12 cellular contexts compared by ENCODE assay signal in genomic region chr1:167429612-167430011, GRCh38.
DNase-seq lines count a peak whose midpoint lies in the region; ATAC-seq lines count a peak whose summit lies in the region.
"Had no signal": no experiment of that assay in that cellular context is flagged by ENCODE, and none has a peak within 500 bp of the region (broad histone marks: within the 10 kb centered on the region; RNA-seq: fewer than 3 reads in every experiment).

No MANE protein-coding gene starts in this region.

- no peaks in the 10 kb centered on the region for H4K20me1 ChIP-seq in GM23248 (ENCODE audit: insufficient read depth)

- H3K9me3 ChIP-seq in naive thymus-derived CD4-positive, alpha-beta T cell (ENCODE audit: control insufficient read depth in 2 of 3, low read length in 3 of 3) = no peaks in the 10 kb centered on the region
- H3K9me3 ChIP-seq in GM23248 (ENCODE audit: low read depth) = no peaks in the 10 kb centered on the region

- ATAC-seq in GM18873 (IDR thresholded peaks at IDR 0.05; ENCODE audit: low FRiP score, unreplicated experiment) (peak; percentile 52), GM21381 (IDR thresholded peaks at IDR 0.05; ENCODE audit: unreplicated experiment) (peak; percentile 46), HG03378 (IDR thresholded peaks at IDR 0.05; ENCODE audit: unreplicated experiment) (peak; percentile 48), HG02840 (IDR thresholded peaks at IDR 0.05; ENCODE audit: low FRiP score, unreplicated experiment) (no peak)
- no peak for ATAC-seq in naive thymus-derived CD4-positive, alpha-beta T cell

- H3K9me2 ChIP-seq in GM23248 (ENCODE audit: insufficient read depth) = no peaks in the 10 kb centered on the region

- peaks cover 0 to 52% (median 4%) of the 10 kb centered on the region in 3 experiments for H3K36me3 ChIP-seq in naive thymus-derived CD4-positive, alpha-beta T cell (ENCODE audit: control insufficient read depth in 2 of 3, insufficient read depth in 3 of 3, low read length in 3 of 3)
- H3K36me3 ChIP-seq in GM23248 (ENCODE audit: low read depth) = no peaks in the 10 kb centered on the region
- H3K36me3 ChIP-seq: brain microvascular endothelial cell had no signal

- intact Hi-C loops in naive thymus-derived CD4-positive, alpha-beta T cell (cut with micrococcal nuclease) = loop anchor here in 1 of 2 donors (2.0 kb wide), 1 partner anchor 13 kb away; no protein-coding TSS in a partner anchor

- H2AFZ ChIP-seq in GM23248 = no peak overlapping the region

- in situ Hi-C loops in GM23248 (cut with MboI) = no loop called here

- H3K4me2 ChIP-seq in GM23248 (ENCODE audit: unreplicated experiment) = no peak overlapping the region

- H3K4me3 Mint-ChIP-seq in naive thymus-derived CD4-positive, alpha-beta T cell = peak overlapping the region in 2 of 10 donors; percentile 25 to 71
- H3K4me3 Mint-ChIP-seq: mesothelial cell of epicardium; T-helper 1 cell treated with Interleukin-12 subunit alpha and Interleukin-12 subunit beta and Interleukin-4 antibody, amounts not matched to agents 30 μg/mL and 1 μg/mL, for 36 hours had no signal

- DNase-seq in naive thymus-derived CD4-positive, alpha-beta T cell = no peak
- no peak for DNase-seq in NCI-H82 (lab: John Stamatoyannopoulos, UW)
- DNase-seq in GM23248 = no peak
- DNase-seq: brain microvascular endothelial cell, Calu3, NCI-H1417 treated with DMSO at 0.1 percent for 48 hours had no signal

- H3F3A ChIP-seq in GM23248 (ENCODE audit: insufficient read depth) = no peaks in the 10 kb centered on the region

- H3K27me3 ChIP-seq in naive thymus-derived CD4-positive, alpha-beta T cell (ENCODE audit: control insufficient read depth in 2 of 2, insufficient read depth in 2 of 2, low read length in 2 of 2) = no peaks in the 10 kb centered on the region
- no peaks in the 10 kb centered on the region for H3K27me3 ChIP-seq in GM23248 (replicated peaks; ENCODE audit: insufficient read depth)
- H3K27me3 ChIP-seq: brain microvascular endothelial cell had no signal

- H3K4me3 ChIP-seq in naive thymus-derived CD4-positive, alpha-beta T cell (ENCODE audit: low read length) = no peak overlapping the region
- H3K4me3 ChIP-seq in GM23248 = no peak overlapping the region

- peaks cover 4 to 30% (median 16%) of the 10 kb centered on the region in 5 donors for H3K36me3 Mint-ChIP-seq in naive thymus-derived CD4-positive, alpha-beta T cell
- H3K36me3 Mint-ChIP-seq: mesothelial cell of epicardium had no signal

- no peaks in the 10 kb centered on the region for H3K27me3 Mint-ChIP-seq in naive thymus-derived CD4-positive, alpha-beta T cell

- peaks cover 19 to 20% of the 10 kb centered on the region in 2 donors for H3K4me1 ChIP-seq in naive thymus-derived CD4-positive, alpha-beta T cell (ENCODE audit: control insufficient read depth in 2 of 2, insufficient read depth in 2 of 2, low read length in 2 of 2)
- peaks cover 8% of the 10 kb centered on the region; the same call in 1 of the 2 replicates for H3K4me1 ChIP-seq in GM23248 (ENCODE audit: insufficient read depth)

- POLR2A ChIA-PET in naive thymus-derived CD4-positive, alpha-beta T cell (lab: Charles Lee) = interaction anchor here (1.2 to 2.4 kb wide), 5 partner anchors 8 to 90 kb away, joined by 3 to 11 read pairs (median 4); partner anchors contain the start of gene CD247

- peaks cover 16 to 81% (median 34%) of the 10 kb centered on the region in 7 donors for H3K4me1 Mint-ChIP-seq in naive thymus-derived CD4-positive, alpha-beta T cell

- 94 to 96% methylated on average over 2 of the region's 2 CpGs for WGBS in GM23248 (ENCODE audit: low coverage in 1 of 2, low lambda C conversion rate in 2 of 2, missing lambda C conversion rate in 2 of 2), 2 experiments

- H3K27ac Mint-ChIP-seq in naive thymus-derived CD4-positive, alpha-beta T cell = peak overlapping the region; percentile 65 to 93 (median 79)
- H3K27ac Mint-ChIP-seq: mesothelial cell of epicardium had no signal

- H3K27ac ChIP-seq in naive thymus-derived CD4-positive, alpha-beta T cell (ENCODE audit: low read depth, low read length) = no peak overlapping the region
- H3K27ac ChIP-seq in GM23248 = no peak overlapping the region
- H3K27ac ChIP-seq: brain microvascular endothelial cell had no signal

- CTCF ChIA-PET in naive thymus-derived CD4-positive, alpha-beta T cell (lab: Charles Lee) = interaction anchor here (0.6 to 0.7 kb wide), 2 partner anchors 8 to 162 kb away, joined by 3 read pairs; no protein-coding TSS in a partner anchor

- no peaks in the 10 kb centered on the region for H3K79me2 ChIP-seq in GM23248 (ENCODE audit: insufficient read depth)

- peaks cover 0 to 6% (median 0%) of the 10 kb centered on the region in 11 donors for H3K9me3 Mint-ChIP-seq in naive thymus-derived CD4-positive, alpha-beta T cell
- H3K9me3 Mint-ChIP-seq: mesothelial cell of epicardium; T-helper 1 cell treated with Interleukin-12 subunit alpha and Interleukin-12 subunit beta and Interleukin-4 antibody, amounts not matched to agents 30 μg/mL and 1 μg/mL, for 36 hours had no signal

- no peak overlapping the region for H3K9ac ChIP-seq in GM23248

Comparison
In these comparisons a context has a peak if more than half of its experiments do, and no peak if none do; other contexts are left out.
1. ATAC-seq: peak in GM18873 (single experiment), GM21381 (single experiment) and HG03378 (single experiment); none in naive thymus-derived CD4-positive, alpha-beta T cell (single experiment) and HG02840 (single experiment).